11 cellular contexts compared by ENCODE assay signal in genomic region chr3:14179795-14180194, GRCh38. TPM values are rescaled to one million over a fixed set of nuclear protein-coding genes. Genes with fewer than 3 reads are reported as not detected.
DNase-seq lines count a peak whose midpoint lies in the region; ATAC-seq and TF ChIP-seq lines count a peak whose summit lies in the region.
"Had no signal": no experiment of that assay in that cellular context is flagged by ENCODE, and none has a peak within 500 bp of the region (broad histone marks: within the 10 kb centered on the region; RNA-seq: fewer than 3 reads in every experiment).

No MANE protein-coding gene starts in this region.

- 100% methylated on average over 1 of the region's 1 CpG for WGBS in GM23248 (ENCODE audit: low coverage in 1 of 2, low lambda C conversion rate in 2 of 2, missing lambda C conversion rate in 2 of 2), 2 experiments

- no peak for TF ChIP-seq POLR2A in NB4 (IDR thresholded peaks at IDR 0.05; ENCODE audit: extremely low read depth, insufficient read length)

- H3K9me3 Mint-ChIP-seq in dendritic cell treated with granulocyte-macrophage colony-stimulating factor and Interleukin-4, amounts not matched to agents 40 ng/mL and 50 ng/mL, for 4 days, result no peaks in the 10 kb centered on the region
- no peaks in the 10 kb centered on the region for H3K9me3 Mint-ChIP-seq in neural progenitor cell

- H3K4me2 ChIP-seq in GM23248 (ENCODE audit: unreplicated experiment) (peak overlapping the region; percentile 99), neural progenitor cell (peak overlapping the region; percentile 98)

- H3K9me3 ChIP-seq in GM23248 (ENCODE audit: low read depth) (no peaks in the 10 kb centered on the region), neural progenitor cell (ENCODE audit: low read depth) (no peaks in the 10 kb centered on the region)
- H3K9me3 ChIP-seq: lower lobe of right lung, SJSA1, testis had no signal

- in situ Hi-C loops in GM23248 (cut with MboI), result no loop called here

- H3K27ac Mint-ChIP-seq in dendritic cell treated with granulocyte-macrophage colony-stimulating factor and Interleukin-4, amounts not matched to agents 40 ng/mL and 50 ng/mL, for 4 days, result no peak overlapping the region
- no peak overlapping the region for H3K27ac Mint-ChIP-seq in neural progenitor cell

- TF ChIP-seq CTCF in NB4 (IDR thresholded peaks at IDR 0.05; ENCODE audit: low read depth, low read length) (no peak), neural progenitor cell (IDR thresholded peaks at IDR 0.05) (no peak)

- H3F3A ChIP-seq in GM23248 (ENCODE audit: insufficient read depth) (peaks cover 23% of the 10 kb centered on the region), neural progenitor cell (ENCODE audit: low read depth) (no peaks in the 10 kb centered on the region)

- H3K27ac ChIP-seq in GM23248 (no peak overlapping the region), neural progenitor cell (no peak overlapping the region)

- no peak for DNase-seq in GM23248
- no peak for DNase-seq in NB4 (ENCODE audit: low read depth)
- no peak for DNase-seq in neural progenitor cell (ENCODE audit: low spot score)
- no peak for DNase-seq in stimulated activated CD4-positive, alpha-beta T cell treated with anti-CD3 and anti-CD28 coated beads, Interleukin-4, amount 100 ng/mL, for 4 hours
- DNase-seq: lower lobe of right lung, NCI-H1930, testis had no signal

- H4K20me1 ChIP-seq in GM23248 (ENCODE audit: insufficient read depth), result no peaks in the 10 kb centered on the region
- H4K20me1 ChIP-seq in neural progenitor cell (ENCODE audit: low read depth), result peaks cover 27% of the 10 kb centered on the region

- H3K36me3 Mint-ChIP-seq in dendritic cell treated with granulocyte-macrophage colony-stimulating factor and Interleukin-4, amounts not matched to agents 40 ng/mL and 50 ng/mL, for 4 days (ENCODE audit: low read depth), result peaks cover 33% of the 10 kb centered on the region
- peaks cover 7% of the 10 kb centered on the region for H3K36me3 Mint-ChIP-seq in neural progenitor cell

- peaks cover 42% of the 10 kb centered on the region for H3K4me1 Mint-ChIP-seq in dendritic cell treated with granulocyte-macrophage colony-stimulating factor and Interleukin-4, amounts not matched to agents 40 ng/mL and 50 ng/mL, for 4 days (ENCODE audit: low read depth)
- H3K4me1 Mint-ChIP-seq in neural progenitor cell, result peaks cover 42% of the 10 kb centered on the region

- H3K9me2 ChIP-seq in GM23248 (ENCODE audit: insufficient read depth), result no peaks in the 10 kb centered on the region

- H3K79me2 ChIP-seq in GM23248 (ENCODE audit: insufficient read depth) (peaks cover 80% of the 10 kb centered on the region), neural progenitor cell (ENCODE audit: low read depth) (peaks cover 69% of the 10 kb centered on the region)

- H3K4me1 ChIP-seq in GM23248 (ENCODE audit: insufficient read depth) (peaks cover 37% of the 10 kb centered on the region), neural progenitor cell (peaks cover 14% of the 10 kb centered on the region)

- H3K9ac ChIP-seq in GM23248 (peak overlapping the region; percentile 94), neural progenitor cell (peak overlapping the region; percentile 98)

- peaks cover 19% of the 10 kb centered on the region for H3K36me3 ChIP-seq in GM23248 (ENCODE audit: low read depth)
- H3K36me3 ChIP-seq in neural progenitor cell, result peaks cover 6% of the 10 kb centered on the region

- intact Hi-C loops in dendritic cell treated with granulocyte-macrophage colony-stimulating factor and Interleukin-4, amounts not matched to agents 40 ng/mL and 50 ng/mL, for 4 days (cut with micrococcal nuclease), result loop anchor here (5.0 to 10.0 kb wide), 2 partner anchors 285 to 473 kb away; partner anchors contain the start of gene CCDC174

- ATAC-seq in HG02678 (IDR thresholded peaks at IDR 0.05; ENCODE audit: unreplicated experiment) (no peak), GM19351 (IDR thresholded peaks at IDR 0.05; ENCODE audit: unreplicated experiment) (no peak)
- ATAC-seq: lower lobe of right lung had no signal

- no peaks in the 10 kb centered on the region for H3K27me3 Mint-ChIP-seq in dendritic cell treated with granulocyte-macrophage colony-stimulating factor and Interleukin-4, amounts not matched to agents 40 ng/mL and 50 ng/mL, for 4 days
- peaks cover 2% of the 10 kb centered on the region for H3K27me3 Mint-ChIP-seq in neural progenitor cell (ENCODE audit: insufficient read depth, low read depth)

- peak overlapping the region; percentile 91 for H3K4me3 Mint-ChIP-seq in dendritic cell treated with granulocyte-macrophage colony-stimulating factor and Interleukin-4, amounts not matched to agents 40 ng/mL and 50 ng/mL, for 4 days
- H3K4me3 Mint-ChIP-seq in neural progenitor cell, result peak overlapping the region; percentile 96

- H3K27me3 ChIP-seq in GM23248 (replicated peaks; ENCODE audit: insufficient read depth) (no peaks in the 10 kb centered on the region), neural progenitor cell (no peaks in the 10 kb centered on the region)
- H3K27me3 ChIP-seq: SJSA1, testis had no signal

- H2AFZ ChIP-seq in GM23248, result no peak overlapping the region
- no peak overlapping the region for H2AFZ ChIP-seq in neural progenitor cell (replicated peaks)

- H3K4me3 ChIP-seq in GM23248, result peak overlapping the region; percentile 96; the same call in 1 of the 2 replicates
- H3K4me3 ChIP-seq in NB4 (ENCODE audit: low read depth, low read length), result peak overlapping the region; percentile 99
- peak overlapping the region; percentile 98 for H3K4me3 ChIP-seq in neural progenitor cell

RNA-seq across cellular contexts. Expression of gene LSM3, which starts 1.2 kb away (rescaled TPM):
- 9.4 and 10.4 TPM in 2 replicates for total RNA-seq in GM23248 (2014; rRNA removed; shearing (Covaris generic))
- polyA plus RNA-seq in GM23248 (2016; fragmentation: Nextera tagmentation; extraction: Ambion mirVana), result 32.3 and 32.4 TPM in 2 replicates
- 20.9 and 36.2 TPM in 2 replicates for total RNA-seq in neural progenitor cell (ENCODE audit: low replicate concordance)

RNA-seq across cellular contexts. Expression of gene XPC, which starts 1.4 kb away (rescaled TPM):
- total RNA-seq in GM23248 (2014; rRNA removed; shearing (Covaris generic)), result 62.1 and 76.4 TPM in 2 replicates
- 42.4 and 44.1 TPM in 2 replicates for polyA plus RNA-seq in GM23248 (2016; fragmentation: Nextera tagmentation; extraction: Ambion mirVana)
- total RNA-seq in neural progenitor cell (ENCODE audit: low replicate concordance), result 33.4 and 44.1 TPM in 2 replicates

RNA-seq across cellular contexts. Expression of gene TMEM43, which starts 54.9 kb away (rescaled TPM):
- 166 and 203 TPM in 2 replicates for total RNA-seq in GM23248 (2014; rRNA removed; shearing (Covaris generic))
- polyA plus RNA-seq in GM23248 (2016; fragmentation: Nextera tagmentation; extraction: Ambion mirVana), result 143 and 145 TPM in 2 replicates
- total RNA-seq in neural progenitor cell (ENCODE audit: low replicate concordance), result 19.7 and 22.0 TPM in 2 replicates

RNA-seq across cellular contexts. Expression of gene CHCHD4, which starts 55.1 kb away (rescaled TPM):
- total RNA-seq in GM23248 (2014; rRNA removed; shearing (Covaris generic)), result 12.3 and 17.2 TPM in 2 replicates
- 15.1 and 15.4 TPM in 2 replicates for polyA plus RNA-seq in GM23248 (2016; fragmentation: Nextera tagmentation; extraction: Ambion mirVana)
- 7.6 and 9.2 TPM in 2 replicates for total RNA-seq in neural progenitor cell (ENCODE audit: low replicate concordance)
